Comparison of ENCODE assay signal across 8 cellular contexts in the genomic region with DNA sequence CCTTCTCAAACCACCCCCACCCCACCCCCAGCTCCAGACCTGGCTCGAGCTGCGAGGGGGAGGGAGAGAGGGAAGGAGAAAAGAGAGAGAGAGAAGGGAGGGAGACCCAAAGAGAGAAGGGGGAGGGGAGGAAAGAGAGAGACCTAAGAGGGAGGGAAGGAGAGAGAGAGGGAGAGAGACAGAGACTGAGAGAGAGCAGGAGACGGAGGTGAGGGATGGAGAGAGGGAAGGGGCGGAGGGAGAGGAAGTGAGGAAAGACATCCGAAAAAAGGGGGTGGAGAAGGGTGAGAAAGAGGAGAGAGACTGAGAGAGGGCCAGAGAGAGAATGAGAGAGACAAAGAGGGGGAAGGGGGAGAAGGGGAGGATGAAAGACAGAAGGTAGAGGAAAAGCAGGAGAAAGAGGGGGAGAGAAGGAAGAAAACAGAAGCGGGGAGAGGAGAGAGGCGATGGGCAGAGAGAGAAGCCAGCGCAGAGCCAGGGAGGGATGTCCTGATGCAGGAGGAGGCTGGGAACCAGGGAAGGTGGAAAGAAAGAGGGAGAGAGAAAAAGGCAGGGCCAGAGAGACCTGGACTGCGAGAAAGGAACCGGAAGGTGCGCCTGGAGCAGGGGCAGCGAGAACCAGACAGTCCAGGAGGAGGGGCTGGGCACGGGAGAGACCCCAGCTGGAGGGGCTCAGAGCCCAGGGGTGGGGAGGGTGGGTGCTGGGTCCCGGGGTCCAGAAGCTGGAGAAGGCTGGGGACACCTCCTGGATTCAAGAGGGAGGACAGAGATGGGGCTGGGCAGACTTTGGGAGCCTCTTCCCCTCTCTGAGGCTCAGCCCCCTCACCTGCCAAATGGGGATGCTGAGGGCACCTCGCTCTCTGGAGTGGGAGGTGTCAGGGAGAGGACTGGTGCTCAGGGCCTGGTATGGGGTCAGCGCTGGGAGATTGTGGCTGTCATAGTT. TPM values are rescaled to one million over a fixed set of nuclear protein-coding genes. Genes with fewer than 3 reads are reported as not detected.
DNase-seq lines count a peak whose midpoint lies in the region; ATAC-seq and TF ChIP-seq lines count a peak whose summit lies in the region.

No MANE protein-coding gene starts in this region.

- peak overlapping the region; percentile 89 to 97 (median 96) for H3K4me3 ChIP-seq in sigmoid colon

- peaks cover 0 to 54% (median 45%) of the 10 kb centered on the region in 4 donors for H3K4me1 ChIP-seq in sigmoid colon

- TF ChIP-seq EP300 in sigmoid colon (IDR thresholded peaks at IDR 0.05), result no peak

- H3K27ac Mint-ChIP-seq in activated B cell treated with CpG ODN at 0.5 μM for 24 hours, result peak overlapping the region; percentile 24
- H3K27ac Mint-ChIP-seq in glutamatergic neuron (ENCODE audit: unreplicated experiment), result peak overlapping the region; percentile 24

- CTCF ChIA-PET in activated B cell treated with CpG ODN at 0.5 μM for 24 hours (lab: Charles Lee), result no interaction called here

- TF ChIP-seq CTCF in activated B cell treated with CpG ODN at 0.5 μM for 24 hours (IDR thresholded peaks at IDR 0.05), result no peak
- TF ChIP-seq CTCF in glutamatergic neuron (IDR thresholded peaks at IDR 0.05; ENCODE audit: partially characterized antibody, unreplicated experiment), result no peak
- no peak for TF ChIP-seq CTCF in sigmoid colon (IDR thresholded peaks at IDR 0.05)

- no peaks in the 10 kb centered on the region for H3K27me3 ChIP-seq in sigmoid colon

- DNase-seq in NOMO-1 treated with DMSO at 0.1 percent for 48 hours (lab: John Stamatoyannopoulos, UW; ENCODE audit: unreplicated experiment) (peak; percentile 7), NOMO-1 treated with dmso at 0.1 percent for 144 hours (lab: John Stamatoyannopoulos, UW; ENCODE audit: unreplicated experiment) (no peak), activated B cell treated with CpG ODN at 0.5 μM for 24 hours (no peak), glutamatergic neuron (peak; percentile 29), sigmoid colon (no peak), COR-L47 (lab: John Stamatoyannopoulos, UW) (no peak), germinal center (ENCODE audit: low spot score) (no peak)

- H3K9me3 ChIP-seq in sigmoid colon, result no peaks in the 10 kb centered on the region

- ATAC-seq in activated B cell treated with CpG ODN at 0.5 μM for 24 hours (ENCODE audit: low read depth) (no peak), HG03521 (IDR thresholded peaks at IDR 0.05; ENCODE audit: unreplicated experiment) (no peak)

- TF ChIP-seq POLR2A in sigmoid colon (IDR thresholded peaks at IDR 0.05), result no peak

- H3K27me3 Mint-ChIP-seq in activated B cell treated with CpG ODN at 0.5 μM for 24 hours (peaks cover 59% of the 10 kb centered on the region), glutamatergic neuron (ENCODE audit: unreplicated experiment) (peaks cover 16% of the 10 kb centered on the region)

- H3K4me3 Mint-ChIP-seq in activated B cell treated with CpG ODN at 0.5 μM for 24 hours, result peak overlapping the region; percentile 28
- H3K4me3 Mint-ChIP-seq in glutamatergic neuron (ENCODE audit: unreplicated experiment), result peak overlapping the region; percentile 83

- H3K9me3 Mint-ChIP-seq in activated B cell treated with CpG ODN at 0.5 μM for 24 hours (no peaks in the 10 kb centered on the region), glutamatergic neuron (ENCODE audit: unreplicated experiment) (peaks cover 23% of the 10 kb centered on the region)

- peaks cover 7 to 29% (median 18%) of the 10 kb centered on the region in 4 donors for H3K36me3 ChIP-seq in sigmoid colon

- no peaks in the 10 kb centered on the region for H3K36me3 Mint-ChIP-seq in activated B cell treated with CpG ODN at 0.5 μM for 24 hours (ENCODE audit: low read depth)
- peaks cover 25% of the 10 kb centered on the region for H3K36me3 Mint-ChIP-seq in glutamatergic neuron (ENCODE audit: unreplicated experiment)

- intact Hi-C loops in activated B cell treated with CpG ODN at 0.5 μM for 24 hours (cut with micrococcal nuclease) (no loop called here), sigmoid colon (cut with DNase I) (loop anchor here (1.0 kb wide), 1 partner anchor 12 kb away; no protein-coding TSS in a partner anchor)

- POLR2A ChIA-PET in activated B cell treated with CpG ODN at 0.5 μM for 24 hours (lab: Charles Lee), result interaction anchor here (0.6 kb wide), 1 partner anchor 12 kb away, joined by 3 read pairs; no protein-coding TSS in a partner anchor

- peak overlapping the region; percentile 98 to 100 (median 100) for H3K27ac ChIP-seq in sigmoid colon

- H3K4me1 Mint-ChIP-seq in activated B cell treated with CpG ODN at 0.5 μM for 24 hours (peaks cover 19% of the 10 kb centered on the region), glutamatergic neuron (ENCODE audit: low read depth, unreplicated experiment) (peaks cover 21% of the 10 kb centered on the region)

- WGBS in sigmoid colon, 2 donors, result 46 to 54% methylated on average over 16 of the region's 16 CpGs

RNA-seq across cellular contexts. Expression of gene SPACA6, which starts 1.7 kb away (rescaled TPM):
- total RNA-seq in activated B cell treated with CpG ODN at 0.5 μM for 24 hours, result 3.2 and 3.3 TPM in 2 replicates
- total RNA-seq in glutamatergic neuron (ENCODE audit: unreplicated experiment), result 27.2 TPM
- 10 to 100 TPM; 19.9 to 45.7 (median 29.1) TPM for total RNA-seq in sigmoid colon
- 1 to 10 TPM in 2 of 3 donors, not detected in 1; 3.0 to 4.8 TPM for polyA plus RNA-seq in sigmoid colon

RNA-seq across cellular contexts. Expression of gene HAS1, which starts 32.4 kb away (rescaled TPM):
- not detected in 2 replicates for total RNA-seq in activated B cell treated with CpG ODN at 0.5 μM for 24 hours
- 4.4 TPM for total RNA-seq in glutamatergic neuron (ENCODE audit: unreplicated experiment)
- total RNA-seq in sigmoid colon, result 1 to 10 TPM in 1 of 4 donors, under 1 TPM in 2, not detected in 1; 0.49 to 3.1 (median 0.83) TPM
- 1 to 10 TPM in 1 of 3 donors, under 1 TPM in 2; 0.17 to 1.2 (median 0.46) TPM for polyA plus RNA-seq in sigmoid colon

RNA-seq across cellular contexts. Expression of gene SIGLEC14, which starts 44.8 kb away (rescaled TPM):
- total RNA-seq in activated B cell treated with CpG ODN at 0.5 μM for 24 hours (10.5 and 12.8 TPM in 2 replicates), glutamatergic neuron (ENCODE audit: unreplicated experiment) (not detected), sigmoid colon (1 to 10 TPM in 2 of 4 donors, under 1 TPM in 1, not detected in 1; 0.55 to 6.1 (median 5.6) TPM)
- 10 to 100 TPM in 1 of 3 donors, 1 to 10 TPM in 2; 1.2 to 10.2 (median 5.3) TPM for polyA plus RNA-seq in sigmoid colon

Comparison
In these comparisons a context has a peak if more than half of its experiments do, and no peak if none do; other contexts are left out.
1. DNase-seq: peak in NOMO-1 treated with DMSO at 0.1 percent for 48 hours (single experiment) and glutamatergic neuron (single experiment); none in NOMO-1 treated with dmso at 0.1 percent for 144 hours (single experiment), activated B cell treated with CpG ODN at 0.5 μM for 24 hours (single experiment), sigmoid colon (single experiment), COR-L47 (single experiment) and germinal center (single experiment).